In genomic region chr11:92046103-92046502, GRCh38 we compare ENCODE assay signal across 27 cellular contexts.
"Had no signal": no experiment of that assay in that cellular context is flagged by ENCODE, and none has a peak within 500 bp of the region (broad histone marks: within the 10 kb centered on the region; RNA-seq: fewer than 3 reads in every experiment).

No MANE protein-coding gene starts in this region.

- FAIRE-seq: urothelium cell line had no signal

- H3K36me3 ChIP-seq: stomach, suprapubic skin, thoracic aorta, thyroid gland, tibial artery, tibial nerve, transverse colon, upper lobe of left lung, upper lobe of right lung, uterus, vagina had no signal

- H3K27me3 ChIP-seq: stomach, suprapubic skin, testis, thyroid gland, tibial artery, tibial nerve, transverse colon, upper lobe of left lung, upper lobe of right lung, uterus, vagina had no signal

- DNase-seq: stimulated activated CD4-positive, alpha-beta T cell treated with anti-CD3 and anti-CD28 coated beads, Interleukin-2, amount 100 ng/mL, for 48 hours; stimulated activated CD4-positive, alpha-beta T cell treated with anti-CD3 and anti-CD28 coated beads, Interleukin-4, amount 100 ng/mL, for 1 hour; stimulated activated CD4-positive, alpha-beta T cell treated with anti-CD3 and anti-CD28 coated beads, Interleukin-4, amount 100 ng/mL, for 24 hours; stimulated activated CD4-positive, alpha-beta T cell treated with anti-CD3 and anti-CD28 coated beads, Interleukin-4, amount 100 ng/mL, for 4 hours; stimulated activated CD8-positive, alpha-beta memory T cell treated with anti-CD3 and anti-CD28 coated beads, Interleukin-4, amount 100 ng/mL, for 48 hours; stimulated activated naive B cell treated with anti-CD40 and anti-IgM and Interleukin-4, amounts not matched to agents 10 μg/mL and 1 μg/mL and 100 μg/mL, for 72 hours; stimulated activated naive CD4-positive, alpha-beta T cell; stimulated activated naive CD4-positive, alpha-beta T cell treated with Interleukin-2 at 50 U/mL for 16 hours; stimulated activated naive CD8-positive, alpha-beta T cell treated with anti-CD3 and anti-CD28 coated beads, Interleukin-15, amount 100 ng/mL, for 72 hours; stimulated activated naive CD8-positive, alpha-beta T cell treated with anti-CD3 and anti-CD28 coated beads, Interleukin-15, Interleukin-2, amounts not matched to agents 100 U/mL and 50 U/mL, for 24 hours; stomach; substantia nigra; testis; thyroid gland; tibial artery; transverse colon; trophoblast cell; upper lobe of left lung; upper lobe of right lung; uterus had no signal

- H3K4me1 ChIP-seq: stomach, suprapubic skin, testis, thyroid gland, tibial artery, tibial nerve, transverse colon, upper lobe of left lung, upper lobe of right lung, uterus, vagina had no signal

- H3K27ac ChIP-seq: stomach, suprapubic skin, testis, thoracic aorta, thyroid gland, tibial artery, tibial nerve, transverse colon, upper lobe of left lung, upper lobe of right lung, uterus, vagina had no signal

- H3K9me3 ChIP-seq: stomach, suprapubic skin, testis, thoracic aorta, thyroid gland, tibial artery, tibial nerve, transverse colon, upper lobe of left lung, upper lobe of right lung, uterus, vagina had no signal

- H3K4me3 ChIP-seq: stomach, suprapubic skin, testis, thoracic aorta, thyroid gland, tibial artery, tibial nerve, transverse colon, upper lobe of left lung, upper lobe of right lung, uterus, vagina had no signal

- ATAC-seq: stimulated activated effector memory CD8-positive, alpha-beta T cell treated with anti-CD3 and anti-CD28 coated beads, Interleukin-12 subunit alpha, Interleukin-12 subunit beta, amount 100 ng/mL, for 72 hours; stimulated activated memory B cell treated with anti-CD40 and anti-IgM and Interleukin-4, amounts not matched to agents 10 μg/mL and 1 μg/mL and 100 μg/mL, for 72 hours; stimulated activated naive B cell treated with anti-CD40 and anti-IgM and Interleukin-4, amounts not matched to agents 10 μg/mL and 1 μg/mL and 100 μg/mL, for 72 hours; stimulated activated naive CD8-positive, alpha-beta T cell treated with anti-CD3 and anti-CD28 coated beads, Interleukin-15, amount 100 ng/mL, for 72 hours; stimulated activated naive CD8-positive, alpha-beta T cell treated with anti-CD3 and anti-CD28 coated beads, Interleukin-15, Interleukin-2, amounts not matched to agents 100 U/mL and 50 U/mL, for 24 hours; upper lobe of right lung had no signal
